In the genomic region with DNA sequence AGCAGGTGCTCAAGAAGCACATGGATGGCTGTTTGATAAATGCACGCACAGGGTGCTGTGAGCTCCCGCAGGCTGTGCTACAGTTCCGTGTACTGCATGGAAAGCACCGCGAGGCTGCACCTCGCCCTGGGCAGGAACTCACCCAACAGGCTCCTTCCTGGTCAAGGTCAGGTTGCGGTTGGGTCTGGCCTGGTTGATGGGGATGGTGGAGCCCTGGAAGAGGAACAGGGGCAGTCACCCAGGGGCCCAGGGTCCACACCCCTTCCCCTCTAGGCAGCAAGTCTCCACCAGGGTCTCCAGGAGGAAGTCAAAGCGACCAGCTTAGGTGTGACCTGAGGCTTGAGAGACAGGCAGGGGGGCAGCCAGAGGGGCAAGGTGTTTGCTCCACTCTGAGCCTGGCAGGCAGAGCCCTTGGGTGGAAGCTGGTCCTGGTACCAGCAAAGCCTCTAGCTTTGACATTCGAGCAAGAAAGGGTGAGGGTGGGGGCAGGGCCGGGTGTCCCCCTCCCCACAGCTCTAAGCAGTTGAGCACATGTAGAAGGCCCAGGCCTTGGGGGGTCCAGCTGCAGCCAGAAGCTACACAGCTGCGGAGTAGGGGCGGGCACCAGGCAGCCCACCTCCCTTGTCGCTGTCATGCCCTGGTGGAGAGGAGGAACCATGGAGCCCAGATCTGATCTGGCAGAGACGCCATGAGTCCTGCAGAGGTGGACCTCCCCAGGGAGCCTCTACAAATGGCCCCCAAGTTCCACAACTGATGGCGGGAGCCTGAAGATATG, we compare ENCODE assay signal across 18 cellular contexts. TPM values are rescaled to one million over a fixed set of nuclear protein-coding genes. Genes with fewer than 3 reads are reported as not detected.
DNase-seq lines count a peak whose midpoint lies in the region; ATAC-seq and TF ChIP-seq lines count a peak whose summit lies in the region.
"Had no signal": no experiment of that assay in that cellular context is flagged by ENCODE, and none has a peak within 500 bp of the region (broad histone marks: within the 10 kb centered on the region; RNA-seq: fewer than 3 reads in every experiment).

No MANE protein-coding gene starts in this region.

- no peak for ATAC-seq in left lobe of liver

- WGBS in suprapubic skin, result 50% methylated on average over 11 of the region's 15 CpGs
- WGBS in GM23248 (ENCODE audit: low coverage in 1 of 2, low lambda C conversion rate in 2 of 2, missing lambda C conversion rate in 2 of 2), 2 experiments, result 61% methylated on average over 15 of the region's 15 CpGs

- no peaks in the 10 kb centered on the region for H3K9me3 ChIP-seq in suprapubic skin
- H3K9me3 ChIP-seq in GM23248 (ENCODE audit: low read depth), result no peaks in the 10 kb centered on the region
- H3K9me3 ChIP-seq: gastroesophageal sphincter had no signal

- H3K4me1 ChIP-seq in suprapubic skin (peaks cover 9% of the 10 kb centered on the region), GM23248 (ENCODE audit: insufficient read depth) (no peaks in the 10 kb centered on the region)

- peak; percentile 7 for DNase-seq in activated CD4-positive, CD25-positive, alpha-beta regulatory T cell treated with anti-CD3 and anti-CD28 coated beads, Interleukin-2, amount 50 U/mL, for 72 hours
- no peak for DNase-seq in activated CD4-positive, CD25-positive, alpha-beta regulatory T cell (lab: John Stamatoyannopoulos, UW)
- DNase-seq in T47D (ENCODE audit: low read depth in 1 of 2, low spot score in 1 of 2) (peak; percentile 33 to 77), left lobe of liver (ENCODE audit: low spot score) (peak; percentile 39), suprapubic skin (ENCODE audit: low spot score in 2 of 2) (peak; percentile 48 to 64), NCI-H1694 (lab: John Stamatoyannopoulos, UW) (no peak), NCI-H524 (lab: John Stamatoyannopoulos, UW) (no peak), GM23248 (no peak)
- DNase-seq: activated CD4-positive, alpha-beta T cell treated with anti-CD3 and anti-CD28 coated beads, Interleukin-2, amount 50 U/mL, for 4 hours; activated naive CD4-positive, alpha-beta T cell treated with Interleukin-2 at 50 U/mL for 16 hours; CD4-positive, CD25-positive, alpha-beta regulatory T cell; immature natural killer cell; NCI-H187; NCI-H774; stimulated activated CD4-positive, alpha-beta T cell treated with anti-CD3 and anti-CD28 coated beads, Interleukin-1b, Interleukin-23, amount 100 ng/mL, for 48 hours had no signal

- H3K9me2 ChIP-seq in GM23248 (ENCODE audit: insufficient read depth), result no peaks in the 10 kb centered on the region

- H3K4me3 ChIP-seq in suprapubic skin, result no peak overlapping the region
- no peak overlapping the region for H3K4me3 ChIP-seq in GM23248
- H3K4me3 ChIP-seq: gastroesophageal sphincter had no signal

- H3K9ac ChIP-seq in GM23248, result no peak overlapping the region

- no peak for TF ChIP-seq CTCF in suprapubic skin (IDR thresholded peaks at IDR 0.05)

- in situ Hi-C loops in T47D (cut with HindIII; ENCODE audit: low pct_unique_long_range_greater_than_20kb, low sequenced_read_pairs) (no loop called here), GM23248 (cut with MboI) (loop anchor here (10.0 kb wide), 1 partner anchor 265 kb away; a partner anchor contains a TSS)

- no peak overlapping the region for H3K27ac ChIP-seq in suprapubic skin
- no peak overlapping the region for H3K27ac ChIP-seq in GM23248
- H3K27ac ChIP-seq: gastroesophageal sphincter had no signal

- H3K79me2 ChIP-seq in GM23248 (ENCODE audit: insufficient read depth), result no peaks in the 10 kb centered on the region

- H3K36me3 ChIP-seq in suprapubic skin (no peaks in the 10 kb centered on the region), GM23248 (ENCODE audit: low read depth) (no peaks in the 10 kb centered on the region)

- H3K27me3 ChIP-seq in suprapubic skin (no peaks in the 10 kb centered on the region), GM23248 (replicated peaks; ENCODE audit: insufficient read depth) (peaks cover 6% of the 10 kb centered on the region; the same call in 1 of the 2 replicates)
- H3K27me3 ChIP-seq: gastroesophageal sphincter had no signal

- H4K20me1 ChIP-seq in GM23248 (ENCODE audit: insufficient read depth), result no peaks in the 10 kb centered on the region

- H3F3A ChIP-seq in GM23248 (ENCODE audit: insufficient read depth), result no peaks in the 10 kb centered on the region

- TF ChIP-seq EP300 in suprapubic skin (IDR thresholded peaks at IDR 0.05), result no peak

- TF ChIP-seq POLR2A in suprapubic skin (IDR thresholded peaks at IDR 0.05), result no peak

- no peak overlapping the region for H2AFZ ChIP-seq in GM23248

- H3K4me2 ChIP-seq in GM23248 (ENCODE audit: unreplicated experiment), result no peak overlapping the region

RNA-seq across cellular contexts. Expression of a gene that starts 46.3 kb away (rescaled TPM):
- 15.7 TPM for total RNA-seq in left lobe of liver
- total RNA-seq in suprapubic skin, result 10 to 100 TPM; 32.3 to 51.3 (median 44.0) TPM
- total RNA-seq in GM23248 (2014; rRNA removed; shearing (Covaris generic)), result 39.6 and 56.0 TPM in 2 replicates
- 19.8 and 22.7 TPM in 2 replicates for polyA plus RNA-seq in GM23248 (2016; fragmentation: Nextera tagmentation; extraction: Ambion mirVana)

RNA-seq across cellular contexts. Expression of a gene that starts 50.1 kb away (rescaled TPM):
- total RNA-seq in left lobe of liver, result 492 TPM
- 1 to 10 TPM; 5.1 to 8.5 (median 7.4) TPM for total RNA-seq in suprapubic skin
- not detected in 2 replicates for total RNA-seq in GM23248 (2014; rRNA removed; shearing (Covaris generic))
- not detected in 2 replicates for polyA plus RNA-seq in GM23248 (2016; fragmentation: Nextera tagmentation; extraction: Ambion mirVana)
- total RNA-seq: CD4-positive, CD25-positive, alpha-beta regulatory T cell; pulmonary artery endothelial cell; T-helper 2 cell treated with Interferon-gamma antibody and Interleukin-4, amounts not matched to agents 100 ng/mL and 5 ng/mL, for 36 hours had no signal
- polyA plus RNA-seq: immature natural killer cell had no signal

Comparison
In these comparisons a context has a peak if more than half of its experiments do, and no peak if none do; other contexts are left out.
1. DNase-seq: peak in activated CD4-positive, CD25-positive, alpha-beta regulatory T cell treated with anti-CD3 and anti-CD28 coated beads, Interleukin-2, amount 50 U/mL, for 72 hours (single experiment), T47D (2 of 2), left lobe of liver (single experiment) and suprapubic skin (2 of 2); none in activated CD4-positive, CD25-positive, alpha-beta regulatory T cell (0 of 4), NCI-H1694 (single experiment), NCI-H524 (0 of 2) and GM23248 (single experiment).
2. RNA of a gene that starts 50.1 kb away (total RNA-seq): 492 TPM in left lobe of liver (single experiment); 5.1 to 8.5 TPM in suprapubic skin and not detected in GM23248; every median in the first group is over 10 times any median in the second.